ENCODE assay signal across 1 cellular context in the genomic region with DNA sequence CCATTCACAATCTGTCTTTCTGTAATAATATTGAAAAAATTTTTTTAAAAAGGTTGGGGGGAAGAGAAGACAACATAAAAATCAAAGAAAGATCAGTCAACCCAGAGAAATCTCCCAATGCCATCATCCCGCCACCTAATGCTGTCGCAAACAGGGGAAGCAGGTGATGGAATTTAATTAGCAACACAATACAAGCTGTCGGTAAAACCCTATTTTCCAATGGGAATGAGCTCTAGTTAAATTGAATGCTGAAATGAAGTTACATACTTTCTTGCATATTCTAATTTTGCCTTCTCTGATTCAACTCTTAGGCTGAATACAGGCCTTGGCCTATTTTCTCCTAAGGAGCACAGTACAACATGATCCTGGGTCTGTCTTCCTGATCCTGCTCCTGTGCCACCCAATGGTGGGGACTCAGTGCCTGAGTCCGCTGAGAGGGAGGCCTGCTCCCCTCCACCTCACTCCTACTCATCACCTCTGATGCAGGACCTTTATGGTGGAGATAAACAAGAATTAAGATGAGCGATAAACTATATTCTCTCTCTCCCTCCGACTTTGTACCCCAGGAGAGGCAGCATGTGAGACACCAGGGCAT.
TF ChIP-seq lines count a peak whose summit lies in the region.

No MANE protein-coding gene starts in this region.

TF ChIP-seq in WTC11, 78 proteins besides CTCF, POLR2A, EP300 and RAD21 (continued from another document):
- TF ChIP-seq FOXP1 (CRISPR knock-in tag; IDR thresholded peaks at IDR 0.05; ENCODE audit: borderline replicate concordance) (no peak), NFATC4 (CRISPR knock-in tag; IDR thresholded peaks at IDR 0.05) (no peak), ZSCAN18 (CRISPR knock-in tag; IDR thresholded peaks at IDR 0.05) (no peak), JUN (CRISPR knock-in tag; IDR thresholded peaks at IDR 0.05) (no peak), RELA (CRISPR knock-in tag; IDR thresholded peaks at IDR 0.05; ENCODE audit: borderline replicate concordance) (no peak), ZNF317 (CRISPR knock-in tag; IDR thresholded peaks at IDR 0.05; ENCODE audit: borderline replicate concordance, low read depth) (no peak), MXD4 (CRISPR knock-in tag; IDR thresholded peaks at IDR 0.05; ENCODE audit: borderline replicate concordance) (no peak), TEAD1 (CRISPR knock-in tag; IDR thresholded peaks at IDR 0.05) (no peak), RORB (CRISPR knock-in tag; IDR thresholded peaks at IDR 0.05) (no peak)
- TF ChIP-seq, protein P1, sequence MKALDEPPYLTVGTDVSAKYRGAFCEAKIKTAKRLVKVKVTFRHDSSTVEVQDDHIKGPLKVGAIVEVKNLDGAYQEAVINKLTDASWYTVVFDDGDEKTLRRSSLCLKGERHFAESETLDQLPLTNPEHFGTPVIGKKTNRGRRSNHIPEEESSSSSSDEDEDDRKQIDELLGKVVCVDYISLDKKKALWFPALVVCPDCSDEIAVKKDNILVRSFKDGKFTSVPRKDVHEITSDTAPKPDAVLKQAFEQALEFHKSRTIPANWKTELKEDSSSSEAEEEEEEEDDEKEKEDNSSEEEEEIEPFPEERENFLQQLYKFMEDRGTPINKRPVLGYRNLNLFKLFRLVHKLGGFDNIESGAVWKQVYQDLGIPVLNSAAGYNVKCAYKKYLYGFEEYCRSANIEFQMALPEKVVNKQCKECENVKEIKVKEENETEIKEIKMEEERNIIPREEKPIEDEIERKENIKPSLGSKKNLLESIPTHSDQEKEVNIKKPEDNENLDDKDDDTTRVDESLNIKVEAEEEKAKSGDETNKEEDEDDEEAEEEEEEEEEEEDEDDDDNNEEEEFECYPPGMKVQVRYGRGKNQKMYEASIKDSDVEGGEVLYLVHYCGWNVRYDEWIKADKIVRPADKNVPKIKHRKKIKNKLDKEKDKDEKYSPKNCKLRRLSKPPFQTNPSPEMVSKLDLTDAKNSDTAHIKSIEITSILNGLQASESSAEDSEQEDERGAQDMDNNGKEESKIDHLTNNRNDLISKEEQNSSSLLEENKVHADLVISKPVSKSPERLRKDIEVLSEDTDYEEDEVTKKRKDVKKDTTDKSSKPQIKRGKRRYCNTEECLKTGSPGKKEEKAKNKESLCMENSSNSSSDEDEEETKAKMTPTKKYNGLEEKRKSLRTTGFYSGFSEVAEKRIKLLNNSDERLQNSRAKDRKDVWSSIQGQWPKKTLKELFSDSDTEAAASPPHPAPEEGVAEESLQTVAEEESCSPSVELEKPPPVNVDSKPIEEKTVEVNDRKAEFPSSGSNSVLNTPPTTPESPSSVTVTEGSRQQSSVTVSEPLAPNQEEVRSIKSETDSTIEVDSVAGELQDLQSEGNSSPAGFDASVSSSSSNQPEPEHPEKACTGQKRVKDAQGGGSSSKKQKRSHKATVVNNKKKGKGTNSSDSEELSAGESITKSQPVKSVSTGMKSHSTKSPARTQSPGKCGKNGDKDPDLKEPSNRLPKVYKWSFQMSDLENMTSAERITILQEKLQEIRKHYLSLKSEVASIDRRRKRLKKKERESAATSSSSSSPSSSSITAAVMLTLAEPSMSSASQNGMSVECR (CRISPR knock-in tag; IDR thresholded peaks at IDR 0.05; ENCODE audit: borderline replicate concordance), result no peak
- TF ChIP-seq, protein P2, sequence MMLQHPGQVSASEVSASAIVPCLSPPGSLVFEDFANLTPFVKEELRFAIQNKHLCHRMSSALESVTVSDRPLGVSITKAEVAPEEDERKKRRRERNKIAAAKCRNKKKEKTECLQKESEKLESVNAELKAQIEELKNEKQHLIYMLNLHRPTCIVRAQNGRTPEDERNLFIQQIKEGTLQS (CRISPR knock-in tag; conservative IDR thresholded peaks at IDR 0.05), result no peak
